ENCODE assay signal across 1 cellular context in genomic region chr12:108309674-108310312, GRCh38.
TF ChIP-seq lines count a peak whose summit lies in the region.

No MANE protein-coding gene starts in this region.

TF ChIP-seq in H1, 55 proteins besides CTCF, POLR2A, EP300 and RAD21:
- TF ChIP-seq SRF (IDR thresholded peaks at IDR 0.05; ENCODE audit: low read depth, low read length) = no peak
- TF ChIP-seq RXRA (IDR thresholded peaks at IDR 0.05; ENCODE audit: insufficient read depth, low read depth, low read length) = no peak
- no peak for TF ChIP-seq ATF3 (IDR thresholded peaks at IDR 0.05; ENCODE audit: insufficient read depth, low read depth, low read length)
- TF ChIP-seq, protein P1, sequence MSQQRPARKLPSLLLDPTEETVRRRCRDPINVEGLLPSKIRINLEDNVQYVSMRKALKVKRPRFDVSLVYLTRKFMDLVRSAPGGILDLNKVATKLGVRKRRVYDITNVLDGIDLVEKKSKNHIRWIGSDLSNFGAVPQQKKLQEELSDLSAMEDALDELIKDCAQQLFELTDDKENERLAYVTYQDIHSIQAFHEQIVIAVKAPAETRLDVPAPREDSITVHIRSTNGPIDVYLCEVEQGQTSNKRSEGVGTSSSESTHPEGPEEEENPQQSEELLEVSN (IDR thresholded peaks at IDR 0.05) = no peak
- no peak for TF ChIP-seq RFX5 (IDR thresholded peaks at IDR 0.05; ENCODE audit: borderline replicate concordance, low read depth, low read length)
- no peak for TF ChIP-seq ATF2 (IDR thresholded peaks at IDR 0.05; ENCODE audit: low read length)
- no peak for TF ChIP-seq GABPA (IDR thresholded peaks at IDR 0.05; ENCODE audit: borderline replicate concordance, insufficient read depth, low read length)
- no peak for TF ChIP-seq EGR1 (IDR thresholded peaks at IDR 0.05; ENCODE audit: borderline replicate concordance, low read depth, low read length)
- no peak for TF ChIP-seq SIRT6 (IDR thresholded peaks at IDR 0.05; ENCODE audit: low read length)
- no peak for TF ChIP-seq SP2 (IDR thresholded peaks at IDR 0.05; ENCODE audit: low read length)
- no peak for TF ChIP-seq SUZ12 (IDR thresholded peaks at IDR 0.05; ENCODE audit: low read length)
- no peak for TF ChIP-seq BCL11A (IDR thresholded peaks at IDR 0.05; ENCODE audit: low read depth in 2 of 2, low read length in 2 of 2)
- TF ChIP-seq RNF2 (IDR thresholded peaks at IDR 0.05; ENCODE audit: borderline replicate concordance, low read depth, low read length, missing control alignments, poor library complexity, severe bottlenecking) = no peak
